8 cellular contexts compared by ENCODE assay signal in the genomic region with DNA sequence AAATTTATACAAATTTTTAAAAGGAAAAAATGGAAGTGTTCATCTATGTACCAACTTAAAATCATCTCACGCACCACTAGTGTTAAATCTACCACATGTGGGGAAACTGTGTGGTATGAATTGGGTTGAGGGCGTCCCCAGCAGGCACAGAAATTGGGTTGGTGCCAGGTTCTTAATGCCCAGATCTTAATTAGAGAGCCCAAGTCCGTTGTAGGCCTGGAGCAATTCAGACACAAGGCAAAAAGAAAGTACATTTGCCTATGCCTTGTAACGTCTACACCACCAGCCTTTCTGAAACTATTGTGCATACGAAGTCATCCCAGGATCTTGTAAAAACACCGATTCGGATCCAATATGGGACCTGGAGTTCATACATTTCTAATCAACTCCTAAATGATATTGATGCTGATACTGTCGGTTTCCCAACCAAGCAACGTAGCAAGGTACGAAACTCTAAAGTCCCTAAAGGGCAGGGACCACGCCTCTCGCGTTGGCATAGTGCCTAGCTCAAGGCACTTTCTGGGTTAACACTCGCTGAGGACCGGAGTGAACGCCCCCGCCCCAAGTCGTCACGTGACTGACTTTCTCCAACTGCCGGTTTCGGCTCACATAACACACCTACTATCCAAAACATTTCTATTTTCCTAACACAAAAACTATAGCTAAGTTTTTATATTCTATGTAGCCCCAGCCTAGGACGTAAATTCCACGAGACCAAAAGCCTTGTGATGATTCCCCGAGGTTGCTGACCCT. TPM values are rescaled to one million over a fixed set of nuclear protein-coding genes. Genes with fewer than 3 reads are reported as not detected.
DNase-seq lines count a peak whose midpoint lies in the region; ATAC-seq and TF ChIP-seq lines count a peak whose summit lies in the region.

No MANE protein-coding gene starts in this region.

- TF ChIP-seq RAD21 in neural cell (conservative IDR thresholded peaks at IDR 0.05): peak; percentile 14

- H3K9me3 ChIP-seq in CD8-positive, alpha-beta memory T cell (ENCODE audit: low read length): no peaks in the 10 kb centered on the region
- H3K9me3 ChIP-seq in Peyer's patch (no peaks in the 10 kb centered on the region), neural cell (ENCODE audit: low read length) (no peaks in the 10 kb centered on the region), stomach smooth muscle (ENCODE audit: control insufficient read depth in 2 of 2, low read length in 2 of 2) (no peaks in the 10 kb centered on the region)

- ATAC-seq in GM19467 (IDR thresholded peaks at IDR 0.05; ENCODE audit: unreplicated experiment): peak; percentile 38

- H3K27ac ChIP-seq in CD8-positive, alpha-beta memory T cell (ENCODE audit: low read depth, low read length): peak overlapping the region; percentile 97
- H3K27ac ChIP-seq in Peyer's patch: peak overlapping the region; percentile 79 to 91 (median 90)
- peak overlapping the region; percentile 97 for H3K27ac ChIP-seq in neural cell (ENCODE audit: low read length)
- peak overlapping the region; percentile 94 for H3K27ac ChIP-seq in stomach smooth muscle (ENCODE audit: low read length)

- TF ChIP-seq POLR2A in Peyer's patch (IDR thresholded peaks at IDR 0.05): no peak

- POLR2A ChIA-PET in CD8-positive, alpha-beta memory T cell (lab: Charles Lee): interaction anchor here (1.4 to 1.8 kb wide), 2 partner anchors 55 to 132 kb away, joined by 4 to 7 read pairs; partner anchors contain the start of gene MOSMO

- H3K27me3 Mint-ChIP-seq in CD8-positive, alpha-beta memory T cell: no peaks in the 10 kb centered on the region
- H3K27me3 Mint-ChIP-seq in activated T-helper 2 cell treated with anti-CD3 and anti-CD28 coated beads, Interferon-gamma antibody, Interleukin-2, Interleukin-4, amounts not matched to agents 10 μg/mL and 5 μg/mL and 100 μg/mL, durations not matched to agents 14 hours and 24 hours and 36 hours (ENCODE audit: low read depth): no peaks in the 10 kb centered on the region

- H3K9me3 Mint-ChIP-seq in CD8-positive, alpha-beta memory T cell: no peaks in the 10 kb centered on the region
- H3K9me3 Mint-ChIP-seq in activated T-helper 2 cell treated with anti-CD3 and anti-CD28 coated beads, Interferon-gamma antibody, Interleukin-2, Interleukin-4, amounts not matched to agents 10 μg/mL and 5 μg/mL and 100 μg/mL, durations not matched to agents 14 hours and 24 hours and 36 hours: no peaks in the 10 kb centered on the region

- H3K79me2 ChIP-seq in neural cell (replicated peaks; ENCODE audit: insufficient read depth, low read length): peaks cover 45% of the 10 kb centered on the region

- DNase-seq in CD8-positive, alpha-beta memory T cell: peak; percentile 65 to 83 (median 73)
- peak in 74 of 76 experiments; percentile 56 to 92 (median 80) for DNase-seq in HUDEP-2 (lab: John Stamatoyannopoulos, UW; ENCODE audit: unreplicated experiment in 76 of 76)
- peak; percentile 69 to 94 (median 90) for DNase-seq in Peyer's patch
- peak; percentile 72 for DNase-seq in activated T-helper 2 cell treated with anti-CD3 and anti-CD28 coated beads, Interferon-gamma antibody, Interleukin-2, Interleukin-4, amounts not matched to agents 10 μg/mL and 5 μg/mL and 100 μg/mL, durations not matched to agents 14 hours and 24 hours and 36 hours (ENCODE audit: low spot score)
- peak; percentile 67 for DNase-seq in fibroblast of pulmonary artery (ENCODE audit: low read depth)

- peaks cover 0 to 38% (median 4%) of the 10 kb centered on the region in 3 donors for H3K36me3 Mint-ChIP-seq in CD8-positive, alpha-beta memory T cell
- peaks cover 42% of the 10 kb centered on the region for H3K36me3 Mint-ChIP-seq in activated T-helper 2 cell treated with anti-CD3 and anti-CD28 coated beads, Interferon-gamma antibody, Interleukin-2, Interleukin-4, amounts not matched to agents 10 μg/mL and 5 μg/mL and 100 μg/mL, durations not matched to agents 14 hours and 24 hours and 36 hours (ENCODE audit: low read depth)

- H2AFZ ChIP-seq in neural cell (ENCODE audit: low read depth, low read length): peak overlapping the region; percentile 100

- H3K4me2 ChIP-seq in neural cell (ENCODE audit: low read length): peak overlapping the region; percentile 95

- TF ChIP-seq CTCF in Peyer's patch (IDR thresholded peaks at IDR 0.05): no peak
- TF ChIP-seq CTCF in fibroblast of pulmonary artery (IDR thresholded peaks at IDR 0.05; ENCODE audit: low read length, missing control alignments): no peak
- no peak for TF ChIP-seq CTCF in neural cell (IDR thresholded peaks at IDR 0.05; ENCODE audit: poor library complexity, severe bottlenecking)

- CTCF ChIA-PET in CD8-positive, alpha-beta memory T cell (lab: Charles Lee): interaction anchor here (1.0 to 1.7 kb wide), 2 partner anchors 16 to 236 kb away, joined by 3 to 9 read pairs; no protein-coding TSS in a partner anchor

- H4K20me1 ChIP-seq in neural cell (ENCODE audit: insufficient read depth): no peaks in the 10 kb centered on the region

- peaks cover 43% of the 10 kb centered on the region for H3K4me1 ChIP-seq in CD8-positive, alpha-beta memory T cell (ENCODE audit: insufficient read depth, low read length)
- peaks cover 0 to 54% (median 9%) of the 10 kb centered on the region in 4 donors for H3K4me1 ChIP-seq in Peyer's patch
- H3K4me1 ChIP-seq in stomach smooth muscle (ENCODE audit: control insufficient read depth, insufficient read depth, low read length): peaks cover 33% of the 10 kb centered on the region

- peaks cover 48 to 75% (median 74%) of the 10 kb centered on the region in 3 donors for H3K4me1 Mint-ChIP-seq in CD8-positive, alpha-beta memory T cell
- H3K4me1 Mint-ChIP-seq in activated T-helper 2 cell treated with anti-CD3 and anti-CD28 coated beads, Interferon-gamma antibody, Interleukin-2, Interleukin-4, amounts not matched to agents 10 μg/mL and 5 μg/mL and 100 μg/mL, durations not matched to agents 14 hours and 24 hours and 36 hours (ENCODE audit: low read depth): peaks cover 36% of the 10 kb centered on the region

- TF ChIP-seq EP300 in neural cell (conservative IDR thresholded peaks at IDR 0.05; ENCODE audit: poor library complexity, severe bottlenecking): no peak

- H3K9ac ChIP-seq in neural cell (ENCODE audit: low read length): peak overlapping the region; percentile 92
- H3K9ac ChIP-seq in stomach smooth muscle (ENCODE audit: low read length in 2 of 2): peak overlapping the region; percentile 99

- peak overlapping the region; percentile 96 to 100 (median 99) for H3K4me3 Mint-ChIP-seq in CD8-positive, alpha-beta memory T cell
- H3K4me3 Mint-ChIP-seq in activated T-helper 2 cell treated with anti-CD3 and anti-CD28 coated beads, Interferon-gamma antibody, Interleukin-2, Interleukin-4, amounts not matched to agents 10 μg/mL and 5 μg/mL and 100 μg/mL, durations not matched to agents 14 hours and 24 hours and 36 hours (ENCODE audit: low read depth): peak overlapping the region; percentile 96

- no peaks in the 10 kb centered on the region for H3F3A ChIP-seq in neural cell (ENCODE audit: insufficient read depth, low read length, poor library complexity, severe bottlenecking)

- peak overlapping the region; percentile 99 for H3K4me3 ChIP-seq in CD8-positive, alpha-beta memory T cell (ENCODE audit: low read length)
- peak overlapping the region; percentile 64 to 86 (median 74) for H3K4me3 ChIP-seq in Peyer's patch
- peak overlapping the region; percentile 100 for H3K4me3 ChIP-seq in fibroblast of pulmonary artery (replicated peaks; ENCODE audit: low read depth, low read length)
- peak overlapping the region; percentile 78 for H3K4me3 ChIP-seq in neural cell (ENCODE audit: low read length)
- peak overlapping the region; percentile 98 to 99 for H3K4me3 ChIP-seq in stomach smooth muscle (ENCODE audit: low read length in 2 of 2)

- no peaks in the 10 kb centered on the region for H3K27me3 ChIP-seq in CD8-positive, alpha-beta memory T cell (ENCODE audit: insufficient read depth, low read length, poor library complexity, severe bottlenecking)
- H3K27me3 ChIP-seq in Peyer's patch: no peaks in the 10 kb centered on the region
- H3K27me3 ChIP-seq in neural cell (ENCODE audit: insufficient read depth, low read depth, low read length): no peaks in the 10 kb centered on the region
- H3K27me3 ChIP-seq in stomach smooth muscle (ENCODE audit: control insufficient read depth in 1 of 2, insufficient read depth in 2 of 2, low read length in 2 of 2): no peaks in the 10 kb centered on the region

- intact Hi-C loops in activated T-helper 2 cell treated with anti-CD3 and anti-CD28 coated beads, Interferon-gamma antibody, Interleukin-2, Interleukin-4, amounts not matched to agents 10 μg/mL and 5 μg/mL and 100 μg/mL, durations not matched to agents 14 hours and 24 hours and 36 hours (cut with micrococcal nuclease): loop anchor here (2.0 to 5.0 kb wide), 3 partner anchors 239 to 420 kb away; partner anchors contain the start of genes CDR2 and POLR3E

- no peaks in the 10 kb centered on the region for H3K36me3 ChIP-seq in CD8-positive, alpha-beta memory T cell (ENCODE audit: insufficient read depth, low read length)
- H3K36me3 ChIP-seq in Peyer's patch (peaks cover 0 to 18% (median 0%) of the 10 kb centered on the region in 3 donors), neural cell (ENCODE audit: insufficient read depth, low read length) (no peaks in the 10 kb centered on the region), stomach smooth muscle (ENCODE audit: control insufficient read depth in 2 of 2, insufficient read depth in 2 of 2, low read length in 2 of 2) (peaks cover 1 to 9% of the 10 kb centered on the region in 2 donors)

- no peaks in the 10 kb centered on the region for H3K9me2 ChIP-seq in neural cell (ENCODE audit: insufficient read depth, low read length)

- H3K27ac Mint-ChIP-seq in CD8-positive, alpha-beta memory T cell: peak overlapping the region; percentile 95 to 100 (median 99)
- peak overlapping the region; percentile 97 for H3K27ac Mint-ChIP-seq in activated T-helper 2 cell treated with anti-CD3 and anti-CD28 coated beads, Interferon-gamma antibody, Interleukin-2, Interleukin-4, amounts not matched to agents 10 μg/mL and 5 μg/mL and 100 μg/mL, durations not matched to agents 14 hours and 24 hours and 36 hours

RNA-seq across cellular contexts. Expression of gene UQCRC2, which starts 0.9 kb away (rescaled TPM):
- total RNA-seq in CD8-positive, alpha-beta memory T cell: 100 to 1,000 TPM; 201 to 209 TPM
- 171 TPM for polyA plus RNA-seq in CD8-positive, alpha-beta memory T cell
- 100 to 1,000 TPM; 193 to 309 (median 286) TPM for total RNA-seq in Peyer's patch
- 269 and 272 TPM in 2 replicates for total RNA-seq in activated T-helper 2 cell treated with anti-CD3 and anti-CD28 coated beads, Interferon-gamma antibody, Interleukin-2, Interleukin-4, amounts not matched to agents 10 μg/mL and 5 μg/mL and 100 μg/mL, durations not matched to agents 14 hours and 24 hours and 36 hours
- 468 and 484 TPM in 2 replicates for polyA plus RNA-seq in neural cell
- polyA minus RNA-seq in neural cell: 291 and 304 TPM in 2 replicates

RNA-seq across cellular contexts. Expression of gene PDZD9, which starts 48.7 kb away (rescaled TPM):
- not detected for total RNA-seq in CD8-positive, alpha-beta memory T cell
- not detected for polyA plus RNA-seq in CD8-positive, alpha-beta memory T cell
- total RNA-seq in Peyer's patch: not detected
- not detected in 2 replicates for total RNA-seq in activated T-helper 2 cell treated with anti-CD3 and anti-CD28 coated beads, Interferon-gamma antibody, Interleukin-2, Interleukin-4, amounts not matched to agents 10 μg/mL and 5 μg/mL and 100 μg/mL, durations not matched to agents 14 hours and 24 hours and 36 hours
- polyA plus RNA-seq in neural cell: 0.32 TPM in 1 of 2 replicates, not detected in the other
- polyA minus RNA-seq in neural cell: 0.73 and 0.81 TPM in 2 replicates

RNA-seq across cellular contexts. Expression of gene MOSMO, which starts 55.7 kb away (rescaled TPM):
- total RNA-seq in CD8-positive, alpha-beta memory T cell: 10 to 100 TPM in 1 of 2 experiments, 1 to 10 TPM in 1; 9.2 to 11.4 TPM
- 6.1 TPM for polyA plus RNA-seq in CD8-positive, alpha-beta memory T cell
- total RNA-seq in Peyer's patch: 10 to 100 TPM in 3 of 4 donors, 1 to 10 TPM in 1; 9.9 to 28.0 (median 13.4) TPM
- total RNA-seq in activated T-helper 2 cell treated with anti-CD3 and anti-CD28 coated beads, Interferon-gamma antibody, Interleukin-2, Interleukin-4, amounts not matched to agents 10 μg/mL and 5 μg/mL and 100 μg/mL, durations not matched to agents 14 hours and 24 hours and 36 hours: 11.4 and 12.0 TPM in 2 replicates
- polyA plus RNA-seq in neural cell: 40.3 and 56.3 TPM in 2 replicates
- 48.2 and 60.0 TPM in 2 replicates for polyA minus RNA-seq in neural cell

Comparison
In these comparisons a context has a peak if more than half of its experiments do, and no peak if none do; other contexts are left out.
1. Peak in every context shown above with its lines: DNase-seq, ATAC-seq, H3K4me3 ChIP-seq and H3K27ac ChIP-seq.